ENCODE assay signal across 29 cellular contexts in the genomic region with DNA sequence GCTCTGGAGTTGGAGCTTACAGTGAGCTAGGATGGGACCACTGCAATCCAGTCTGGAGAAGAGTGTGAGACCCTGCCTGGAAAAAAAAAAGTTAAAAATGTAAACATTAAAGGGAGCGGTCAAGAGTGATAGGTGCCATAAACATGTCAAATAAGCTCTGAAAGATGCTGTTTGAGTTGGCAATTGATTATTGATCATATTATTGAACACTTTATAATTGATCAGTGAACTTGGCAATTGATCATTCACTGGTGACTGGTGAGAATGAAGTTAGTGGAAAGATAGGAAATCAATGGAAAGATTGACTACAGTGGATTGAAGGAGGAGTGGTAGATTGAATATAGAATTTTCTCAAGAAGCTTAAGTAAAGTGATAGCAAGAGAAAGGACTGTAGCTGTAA.
"Had no signal": no experiment of that assay in that cellular context is flagged by ENCODE, and none has a peak within 500 bp of the region (broad histone marks: within the 10 kb centered on the region; RNA-seq: fewer than 3 reads in every experiment).

No MANE protein-coding gene starts in this region.

- H3K4me3 ChIP-seq: neural progenitor cell, ovary, psoas muscle, right lobe of liver, sigmoid colon, stomach, thoracic aorta, thyroid gland, tibial nerve, upper lobe of left lung, vagina had no signal

- H3K9me3 Mint-ChIP-seq: natural killer cell; nephron; neural progenitor cell; stimulated activated effector memory CD8-positive, alpha-beta T cell treated with anti-CD3 and anti-CD28 coated beads, Interleukin-12 subunit alpha, Interleukin-12 subunit beta, amount 100 ng/mL, for 72 hours; stimulated activated naive B cell treated with anti-CD40 and anti-IgM and Interleukin-4, amounts not matched to agents 10 μg/mL and 1 μg/mL and 100 μg/mL, for 72 hours; stimulated activated naive CD8-positive, alpha-beta T cell treated with anti-CD3 and anti-CD28 coated beads, Interleukin-15, Interleukin-2, amounts not matched to agents 100 ng/mL and 50 ng/mL, for 24 hours had no signal

- H3K79me2 ChIP-seq: parathyroid adenoma had no signal

- H3K27ac Mint-ChIP-seq: natural killer cell; nephron; neural progenitor cell; progenitor cell of endocrine pancreas; stimulated activated effector memory CD8-positive, alpha-beta T cell treated with anti-CD3 and anti-CD28 coated beads, Interleukin-12 subunit alpha, Interleukin-12 subunit beta, amount 100 ng/mL, for 72 hours; stimulated activated naive B cell treated with anti-CD40 and anti-IgM and Interleukin-4, amounts not matched to agents 10 μg/mL and 1 μg/mL and 100 μg/mL, for 72 hours; stimulated activated naive CD8-positive, alpha-beta T cell treated with anti-CD3 and anti-CD28 coated beads, Interleukin-15, Interleukin-2, amounts not matched to agents 100 ng/mL and 50 ng/mL, for 24 hours had no signal

- FAIRE-seq: small intestine, urothelium cell line had no signal

- H3K4me1 Mint-ChIP-seq: nephron; neural progenitor cell; stimulated activated effector memory CD8-positive, alpha-beta T cell treated with anti-CD3 and anti-CD28 coated beads, Interleukin-12 subunit alpha, Interleukin-12 subunit beta, amount 100 ng/mL, for 72 hours had no signal

- H3K27me3 ChIP-seq: neural progenitor cell, ovary, right lobe of liver, sigmoid colon, stomach, thyroid gland, tibial nerve, upper lobe of left lung, vagina had no signal

- ATAC-seq: natural killer cell; psoas muscle; right cardiac atrium; right lobe of liver; stimulated activated effector memory CD8-positive, alpha-beta T cell treated with anti-CD3 and anti-CD28 coated beads, Interleukin-12 subunit alpha, Interleukin-12 subunit beta, amount 100 ng/mL, for 72 hours; stimulated activated naive B cell treated with anti-CD40 and anti-IgM and Interleukin-4, amounts not matched to agents 10 μg/mL and 1 μg/mL and 100 μg/mL, for 72 hours had no signal

- H3K4me3 Mint-ChIP-seq: natural killer cell; nephron; neural progenitor cell; stimulated activated effector memory CD8-positive, alpha-beta T cell treated with anti-CD3 and anti-CD28 coated beads, Interleukin-12 subunit alpha, Interleukin-12 subunit beta, amount 100 ng/mL, for 72 hours; stimulated activated naive B cell treated with anti-CD40 and anti-IgM and Interleukin-4, amounts not matched to agents 10 μg/mL and 1 μg/mL and 100 μg/mL, for 72 hours; stimulated activated naive CD8-positive, alpha-beta T cell treated with anti-CD3 and anti-CD28 coated beads, Interleukin-15, Interleukin-2, amounts not matched to agents 100 ng/mL and 50 ng/mL, for 24 hours had no signal

- H3K27ac ChIP-seq: neural progenitor cell, ovary, parathyroid adenoma, psoas muscle, right lobe of liver, sigmoid colon, stomach, thoracic aorta, thyroid gland, tibial nerve, upper lobe of left lung, vagina had no signal

- DNase-seq: natural killer cell; occipital lobe; ovary; posterior cingulate gyrus; psoas muscle; right cardiac atrium; right lobe of liver; sigmoid colon; small intestine; stimulated activated CD4-positive, alpha-beta T cell treated with anti-CD3 and anti-CD28 coated beads, Interleukin-15, amount 100 ng/mL, for 24 hours; stimulated activated CD4-positive, alpha-beta T cell treated with anti-CD3 and anti-CD28 coated beads, Interleukin-2, amount 100 ng/mL, for 24 hours; stimulated activated CD4-positive, alpha-beta T cell treated with anti-CD3 and anti-CD28 coated beads, Interleukin-2, amount 100 ng/mL, for 48 hours; stimulated activated CD4-positive, alpha-beta T cell treated with anti-CD3 and anti-CD28 coated beads, Interleukin-4, amount 100 ng/mL, for 24 hours; stimulated activated naive B cell treated with anti-CD40 and anti-IgM and Interleukin-4, amounts not matched to agents 10 μg/mL and 1 μg/mL and 100 μg/mL, for 72 hours; stimulated activated naive CD4-positive, alpha-beta T cell treated with Interleukin-2 at 50 U/mL for 16 hours; stomach; thyroid gland; trophoblast cell; upper lobe of left lung had no signal

- H3K9ac ChIP-seq: neural progenitor cell, parathyroid adenoma had no signal

- H3K4me2 ChIP-seq: neural progenitor cell had no signal

- H3K36me3 ChIP-seq: ovary had no signal

- H3K9me3 ChIP-seq: ovary, psoas muscle, right lobe of liver, sigmoid colon, stomach, thoracic aorta, thyroid gland, tibial nerve, upper lobe of left lung, vagina had no signal

- H3K4me1 ChIP-seq: neural progenitor cell, parathyroid adenoma, psoas muscle, right lobe of liver, stomach, tibial nerve, vagina had no signal

- H2AFZ ChIP-seq: neural progenitor cell, parathyroid adenoma had no signal

- H3K27me3 Mint-ChIP-seq: progenitor cell of endocrine pancreas; stimulated activated naive B cell treated with anti-CD40 and anti-IgM and Interleukin-4, amounts not matched to agents 10 μg/mL and 1 μg/mL and 100 μg/mL, for 72 hours; stimulated activated naive CD8-positive, alpha-beta T cell treated with anti-CD3 and anti-CD28 coated beads, Interleukin-15, Interleukin-2, amounts not matched to agents 100 ng/mL and 50 ng/mL, for 24 hours had no signal
